In the genomic region with DNA sequence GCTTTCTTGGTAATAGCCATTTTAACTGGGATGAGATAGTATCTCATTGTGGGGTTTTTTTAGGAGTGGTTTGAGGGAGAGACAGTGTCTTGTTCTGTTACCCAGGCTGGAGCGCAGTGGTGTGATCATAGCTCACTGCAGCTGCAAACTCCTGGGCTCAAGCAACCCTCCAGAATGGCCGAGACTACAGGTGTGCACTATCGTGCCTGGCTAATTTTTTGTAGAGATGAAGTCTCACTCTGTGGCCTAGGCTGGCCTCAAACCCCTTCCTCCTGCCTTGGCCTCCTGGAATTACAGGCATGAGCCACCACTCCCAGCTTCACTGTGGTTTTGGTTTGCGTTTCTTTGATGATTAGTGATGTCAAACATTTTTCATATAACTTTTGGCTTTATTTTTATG, we compare ENCODE assay signal across 20 cellular contexts.
DNase-seq lines count a peak whose midpoint lies in the region; ATAC-seq and TF ChIP-seq lines count a peak whose summit lies in the region.
"Had no signal": no experiment of that assay in that cellular context is flagged by ENCODE, and none has a peak within 500 bp of the region (broad histone marks: within the 10 kb centered on the region; RNA-seq: fewer than 3 reads in every experiment).

No MANE protein-coding gene starts in this region.

- H3K4me3 ChIP-seq in neuronal stem cell (ENCODE audit: low read length in 2 of 2) (no peak overlapping the region), tibial nerve (no peak overlapping the region)
- H3K4me3 ChIP-seq: A549, GM23248 had no signal

- intact Hi-C loops in activated CD8-positive, alpha-beta T cell treated with anti-CD3 and anti-CD28 coated beads for 36 hours (cut with micrococcal nuclease), result no loop called here

- no peak overlapping the region for H3K9ac ChIP-seq in neuronal stem cell (ENCODE audit: low read depth, low read length, poor library complexity)
- H3K9ac ChIP-seq: GM23248 had no signal

- no peak overlapping the region for H3K14ac ChIP-seq in neuronal stem cell (ENCODE audit: low read length)

- peak overlapping the region; percentile 65 for H3K18ac ChIP-seq in neuronal stem cell (ENCODE audit: low read length)

- CTCF ChIA-PET in activated CD8-positive, alpha-beta T cell treated with anti-CD3 and anti-CD28 coated beads, Interleukin-2, amount 10 ng/mL, durations not matched to agents 7 days and 5 days (lab: Charles Lee), result no interaction called here
- CTCF ChIA-PET in activated CD8-positive, alpha-beta T cell treated with anti-CD3 and anti-CD28 coated beads for 36 hours (lab: Charles Lee), result interaction anchor here (1.0 to 1.1 kb wide), 2 partner anchors 11 to 299 kb away, joined by 3 read pairs; no protein-coding TSS in a partner anchor

- no peak overlapping the region for H2BK120ac ChIP-seq in neuronal stem cell (ENCODE audit: low read depth, low read length)

- peak; percentile 26 for DNase-seq in activated CD8-positive, alpha-beta T cell treated with anti-CD3 and anti-CD28 coated beads, Interleukin-2, amount 10 ng/mL, durations not matched to agents 7 days and 5 days
- DNase-seq in activated CD8-positive, alpha-beta T cell treated with anti-CD3 and anti-CD28 coated beads for 36 hours, result no peak
- DNase-seq in activated naive CD4-positive, alpha-beta T cell treated with anti-CD3 and anti-CD28 coated beads, Interleukin-2, amount 50 U/mL, for 16 hours, result no peak
- no peak for DNase-seq in neuronal stem cell (ENCODE audit: low spot score)
- DNase-seq in AG08395 (ENCODE audit: low spot score), result no peak
- no peak for DNase-seq in tibial nerve (ENCODE audit: low spot score in 2 of 2)
- DNase-seq: ACHN, C1 segment of cervical spinal cord, Calu3, COR-L47, DMS53, DMS79 treated with DMSO at 0.1 percent for 48 hours, GM23248, H7, HCEC 1CT had no signal

- no peak overlapping the region for H3K4me2 ChIP-seq in neuronal stem cell (ENCODE audit: insufficient read depth, low read length, poor library complexity, severe bottlenecking)
- H3K4me2 ChIP-seq: A549 had no signal

- no peaks in the 10 kb centered on the region for H3K27me3 Mint-ChIP-seq in activated CD8-positive, alpha-beta T cell treated with anti-CD3 and anti-CD28 coated beads, Interleukin-2, amount 10 ng/mL, durations not matched to agents 7 days and 5 days (ENCODE audit: low read depth)
- no peaks in the 10 kb centered on the region for H3K27me3 Mint-ChIP-seq in activated CD8-positive, alpha-beta T cell treated with anti-CD3 and anti-CD28 coated beads for 36 hours
- H3K27me3 Mint-ChIP-seq in activated naive CD4-positive, alpha-beta T cell treated with anti-CD3 and anti-CD28 coated beads, Interleukin-2, amount 50 U/mL, for 24 hours, result no peaks in the 10 kb centered on the region
- no peaks in the 10 kb centered on the region for H3K27me3 Mint-ChIP-seq in activated T-helper 17 cell treated with anti-CD3 and anti-CD28 coated beads, Interleukin-2, amount 50 U/mL, for 72 hours
- H3K27me3 Mint-ChIP-seq: CD4-positive, alpha-beta memory T cell had no signal

- no peak for TF ChIP-seq POLR2A in tibial nerve (IDR thresholded peaks at IDR 0.05)

- peaks cover 13% of the 10 kb centered on the region for H3K4me1 Mint-ChIP-seq in activated CD8-positive, alpha-beta T cell treated with anti-CD3 and anti-CD28 coated beads, Interleukin-2, amount 10 ng/mL, durations not matched to agents 7 days and 5 days (ENCODE audit: low read depth)
- H3K4me1 Mint-ChIP-seq in activated CD8-positive, alpha-beta T cell treated with anti-CD3 and anti-CD28 coated beads for 36 hours (ENCODE audit: low read depth), result peaks cover 2% of the 10 kb centered on the region
- no peaks in the 10 kb centered on the region for H3K4me1 Mint-ChIP-seq in activated naive CD4-positive, alpha-beta T cell treated with anti-CD3 and anti-CD28 coated beads, Interleukin-2, amount 50 U/mL, for 24 hours
- H3K4me1 Mint-ChIP-seq in activated T-helper 17 cell treated with anti-CD3 and anti-CD28 coated beads, Interleukin-2, amount 50 U/mL, for 72 hours, result no peaks in the 10 kb centered on the region

- no peak overlapping the region for H2AK5ac ChIP-seq in neuronal stem cell (ENCODE audit: low read depth, low read length)

- H2BK15ac ChIP-seq in neuronal stem cell (ENCODE audit: low read length), result no peak overlapping the region

- no peak overlapping the region for H2BK12ac ChIP-seq in neuronal stem cell (ENCODE audit: low read length)

- H3K27me3 ChIP-seq in neuronal stem cell (ENCODE audit: control insufficient read depth in 3 of 3, insufficient read depth in 3 of 3, low read depth in 1 of 3, low read length in 3 of 3) (no peaks in the 10 kb centered on the region), tibial nerve (no peaks in the 10 kb centered on the region)

- H3K4me1 ChIP-seq in neuronal stem cell (ENCODE audit: control insufficient read depth in 2 of 2, insufficient read depth in 1 of 2, low read depth in 1 of 2, low read length in 2 of 2), result peaks cover 4 to 6% of the 10 kb centered on the region in 2 donors
- peaks cover 0 to 6% (median 0%) of the 10 kb centered on the region in 4 donors for H3K4me1 ChIP-seq in tibial nerve
- H3K4me1 ChIP-seq: A549 had no signal

- ATAC-seq in activated CD8-positive, alpha-beta T cell treated with anti-CD3 and anti-CD28 coated beads, Interleukin-2, amount 10 ng/mL, durations not matched to agents 7 days and 5 days, result peak; percentile 64
- no peak for ATAC-seq in activated CD8-positive, alpha-beta T cell treated with anti-CD3 and anti-CD28 coated beads for 36 hours
- no peak for ATAC-seq in activated T-helper 17 cell treated with anti-CD3 and anti-CD28 coated beads, Interleukin-2, amount 50 U/mL, for 72 hours (replicated peaks)
- ATAC-seq: A549 had no signal

- no peak overlapping the region for H2BK5ac ChIP-seq in neuronal stem cell (ENCODE audit: low read length)

- H3K9me3 ChIP-seq in neuronal stem cell (replicated peaks in 1 of 2; ENCODE audit: control insufficient read depth in 2 of 2, insufficient read depth in 1 of 2, low read depth in 1 of 2, low read length in 2 of 2) (no peaks in the 10 kb centered on the region), tibial nerve (no peaks in the 10 kb centered on the region)
- H3K9me3 ChIP-seq: A549 had no signal

- no peak overlapping the region for H4K91ac ChIP-seq in neuronal stem cell (ENCODE audit: low read depth, low read length, poor library complexity)

- H3K27ac ChIP-seq in neuronal stem cell (replicated peaks; ENCODE audit: low read length), result no peak overlapping the region
- no peak overlapping the region for H3K27ac ChIP-seq in tibial nerve
- H3K27ac ChIP-seq: 22Rv1, A549, GM23248 had no signal

- POLR2A ChIA-PET in activated CD8-positive, alpha-beta T cell treated with anti-CD3 and anti-CD28 coated beads, Interleukin-2, amount 10 ng/mL, durations not matched to agents 7 days and 5 days (lab: Charles Lee), result no interaction called here
- POLR2A ChIA-PET in activated CD8-positive, alpha-beta T cell treated with anti-CD3 and anti-CD28 coated beads for 36 hours (lab: Charles Lee), result interaction anchor here (0.7 kb wide), 1 partner anchor 34 kb away, joined by 3 read pairs; no protein-coding TSS in a partner anchor

- no peak overlapping the region for H4K8ac ChIP-seq in neuronal stem cell (ENCODE audit: low read depth, low read length)

- no peak overlapping the region for H3K27ac Mint-ChIP-seq in activated CD8-positive, alpha-beta T cell treated with anti-CD3 and anti-CD28 coated beads, Interleukin-2, amount 10 ng/mL, durations not matched to agents 7 days and 5 days
- H3K27ac Mint-ChIP-seq in activated CD8-positive, alpha-beta T cell treated with anti-CD3 and anti-CD28 coated beads for 36 hours, result no peak overlapping the region
- H3K27ac Mint-ChIP-seq in activated naive CD4-positive, alpha-beta T cell treated with anti-CD3 and anti-CD28 coated beads, Interleukin-2, amount 50 U/mL, for 24 hours, result peak overlapping the region; percentile 46
- peak overlapping the region; percentile 8 for H3K27ac Mint-ChIP-seq in activated T-helper 17 cell treated with anti-CD3 and anti-CD28 coated beads, Interleukin-2, amount 50 U/mL, for 72 hours

- H3K9me3 Mint-ChIP-seq in activated CD8-positive, alpha-beta T cell treated with anti-CD3 and anti-CD28 coated beads, Interleukin-2, amount 10 ng/mL, durations not matched to agents 7 days and 5 days (ENCODE audit: insufficient read depth), result no peaks in the 10 kb centered on the region
- H3K9me3 Mint-ChIP-seq in activated CD8-positive, alpha-beta T cell treated with anti-CD3 and anti-CD28 coated beads for 36 hours, result no peaks in the 10 kb centered on the region
- H3K9me3 Mint-ChIP-seq in activated naive CD4-positive, alpha-beta T cell treated with anti-CD3 and anti-CD28 coated beads, Interleukin-2, amount 50 U/mL, for 24 hours, result no peaks in the 10 kb centered on the region
- H3K9me3 Mint-ChIP-seq in activated T-helper 17 cell treated with anti-CD3 and anti-CD28 coated beads, Interleukin-2, amount 50 U/mL, for 72 hours, result no peaks in the 10 kb centered on the region
- H3K9me3 Mint-ChIP-seq: CD4-positive, alpha-beta memory T cell had no signal

- no peak overlapping the region for H2AFZ ChIP-seq in neuronal stem cell (ENCODE audit: low read length)
- H2AFZ ChIP-seq: GM23248 had no signal

- H3K23ac ChIP-seq in neuronal stem cell (ENCODE audit: low read depth, low read length, poor library complexity), result no peak overlapping the region

- H3K36me3 Mint-ChIP-seq in activated CD8-positive, alpha-beta T cell treated with anti-CD3 and anti-CD28 coated beads, Interleukin-2, amount 10 ng/mL, durations not matched to agents 7 days and 5 days (ENCODE audit: low read depth), result no peaks in the 10 kb centered on the region
- H3K36me3 Mint-ChIP-seq in activated CD8-positive, alpha-beta T cell treated with anti-CD3 and anti-CD28 coated beads for 36 hours (ENCODE audit: low read depth), result no peaks in the 10 kb centered on the region
- peaks cover 9% of the 10 kb centered on the region for H3K36me3 Mint-ChIP-seq in activated naive CD4-positive, alpha-beta T cell treated with anti-CD3 and anti-CD28 coated beads, Interleukin-2, amount 50 U/mL, for 24 hours
- H3K36me3 Mint-ChIP-seq in activated T-helper 17 cell treated with anti-CD3 and anti-CD28 coated beads, Interleukin-2, amount 50 U/mL, for 72 hours (ENCODE audit: low read depth), result peaks cover 3% of the 10 kb centered on the region

- no peak overlapping the region for H3K4me3 Mint-ChIP-seq in activated CD8-positive, alpha-beta T cell treated with anti-CD3 and anti-CD28 coated beads, Interleukin-2, amount 10 ng/mL, durations not matched to agents 7 days and 5 days
- no peak overlapping the region for H3K4me3 Mint-ChIP-seq in activated CD8-positive, alpha-beta T cell treated with anti-CD3 and anti-CD28 coated beads for 36 hours
- no peak overlapping the region for H3K4me3 Mint-ChIP-seq in activated naive CD4-positive, alpha-beta T cell treated with anti-CD3 and anti-CD28 coated beads, Interleukin-2, amount 50 U/mL, for 24 hours
- no peak overlapping the region for H3K4me3 Mint-ChIP-seq in activated T-helper 17 cell treated with anti-CD3 and anti-CD28 coated beads, Interleukin-2, amount 50 U/mL, for 72 hours
- H3K4me3 Mint-ChIP-seq: CD4-positive, alpha-beta memory T cell had no signal

- WGBS in neuronal stem cell (ENCODE audit: extremely low coverage in 2 of 2, insufficient read length in 2 of 2, insufficient replicate concordance in 1 of 2), 2 donors, result no CpG with 5 or more reads among the region's 4 CpGs
- 96 to 98% methylated on average over 4 of the region's 4 CpGs for WGBS in tibial nerve, 2 donors

- H3K36me3 ChIP-seq in neuronal stem cell (replicated peaks in 1 of 2; ENCODE audit: control insufficient read depth in 2 of 2, insufficient read depth in 2 of 2, low read length in 2 of 2) (no peaks in the 10 kb centered on the region), tibial nerve (no peaks in the 10 kb centered on the region)

- H3K4ac ChIP-seq in neuronal stem cell (ENCODE audit: low read length), result no peak overlapping the region

- TF ChIP-seq CTCF in activated CD8-positive, alpha-beta T cell treated with anti-CD3 and anti-CD28 coated beads for 36 hours (IDR thresholded peaks at IDR 0.05), result no peak
- TF ChIP-seq CTCF in tibial nerve (IDR thresholded peaks at IDR 0.05), result no peak

- no peak for TF ChIP-seq EP300 in tibial nerve (IDR thresholded peaks at IDR 0.05)

- no peaks in the 10 kb centered on the region for H3K79me1 ChIP-seq in neuronal stem cell (ENCODE audit: low read depth, low read length)

Comparison
In these comparisons a context has a peak if more than half of its experiments do, and no peak if none do; other contexts are left out.
1. H3K27ac Mint-ChIP-seq: peak in activated naive CD4-positive, alpha-beta T cell treated with anti-CD3 and anti-CD28 coated beads, Interleukin-2, amount 50 U/mL, for 24 hours (single experiment) and activated T-helper 17 cell treated with anti-CD3 and anti-CD28 coated beads, Interleukin-2, amount 50 U/mL, for 72 hours (single experiment); none in activated CD8-positive, alpha-beta T cell treated with anti-CD3 and anti-CD28 coated beads, Interleukin-2, amount 10 ng/mL, durations not matched to agents 7 days and 5 days (single experiment) and activated CD8-positive, alpha-beta T cell treated with anti-CD3 and anti-CD28 coated beads for 36 hours (single experiment).